In genomic region chr3:98734737-98735136, GRCh38 we compare ENCODE assay signal across 16 cellular contexts. TPM values are rescaled to one million over a fixed set of nuclear protein-coding genes. Genes with fewer than 3 reads are reported as not detected.
A peak's percentile ranks its signal among the peaks of the same experiment; 100 is the strongest.
DNase-seq lines count a peak whose midpoint lies in the region; ATAC-seq, FAIRE-seq and TF ChIP-seq lines count a peak whose summit lies in the region.
"Had no signal": no experiment of that assay in that cellular context is flagged by ENCODE, and none has a peak within 500 bp of the region (broad histone marks: within the 10 kb centered on the region; RNA-seq: fewer than 3 reads in every experiment).

No MANE protein-coding gene starts in this region.

- FAIRE-seq in GM12891 (lab: Jason Lieb, UNC) = peak; percentile 23

- H3K9me2 ChIP-seq in hepatocyte (replicated peaks; ENCODE audit: insufficient read depth) = no peaks in the 10 kb centered on the region

- peaks cover 8% of the 10 kb centered on the region for H3K4me1 ChIP-seq in hepatocyte (ENCODE audit: insufficient read depth)

- no peaks in the 10 kb centered on the region for H3K9me3 ChIP-seq in hepatocyte (ENCODE audit: low read depth)
- H3K9me3 ChIP-seq: mucosa of descending colon had no signal

- no peak for TF ChIP-seq POLR2A in GM12891 (IDR thresholded peaks at IDR 0.05; ENCODE audit: low read depth, low read length)

- 72% methylated on average over 4 of the region's 4 CpGs for WGBS in hepatocyte (ENCODE audit: low lambda C conversion rate, missing lambda C conversion rate)

- no peak for TF ChIP-seq CTCF in hepatocyte (IDR thresholded peaks at IDR 0.05; ENCODE audit: poor library complexity)
- no peak for TF ChIP-seq CTCF in retinal pigment epithelial cell (conservative IDR thresholded peaks at IDR 0.05; ENCODE audit: low read depth, low read length)

- H3K27me3 ChIP-seq in hepatocyte = no peaks in the 10 kb centered on the region

- no peak overlapping the region for H3K4me3 ChIP-seq in hepatocyte
- peak overlapping the region; percentile 90 for H3K4me3 ChIP-seq in retinal pigment epithelial cell (ENCODE audit: low read length)
- H3K4me3 ChIP-seq: mucosa of descending colon had no signal

- no peaks in the 10 kb centered on the region for H3K36me3 ChIP-seq in hepatocyte (replicated peaks; ENCODE audit: insufficient read depth, low read depth)

- ATAC-seq in stimulated activated naive CD8-positive, alpha-beta T cell treated with anti-CD3 and anti-CD28 coated beads, Interleukin-15, Interleukin-2, amounts not matched to agents 100 U/mL and 50 U/mL, for 24 hours = no peak
- ATAC-seq in GM18868 (IDR thresholded peaks at IDR 0.05; ENCODE audit: unreplicated experiment) = no peak
- ATAC-seq: activated CD4-positive, alpha-beta T cell treated with anti-CD3 and anti-CD28 coated beads for 36 hours; mucosa of descending colon had no signal

- H3K27ac ChIP-seq in hepatocyte = peak overlapping the region; percentile 23
- H3K27ac ChIP-seq: C4-2B had no signal

- H4K20me1 ChIP-seq in hepatocyte (ENCODE audit: insufficient read depth, poor library complexity, severe bottlenecking) = no peaks in the 10 kb centered on the region

- H3K4me2 ChIP-seq in hepatocyte = peak overlapping the region; percentile 92

- DNase-seq in GM12891 (ENCODE audit: insufficient read length, low spot score) (no peak), SK-N-DZ (ENCODE audit: low spot score) (peak; percentile 87), hepatocyte (ENCODE audit: low spot score) (no peak), retinal pigment epithelial cell (ENCODE audit: low read depth) (no peak), COLO668 (lab: John Stamatoyannopoulos, UW; ENCODE audit: unreplicated experiment) (no peak)
- no peak for DNase-seq in stimulated activated naive CD8-positive, alpha-beta T cell treated with anti-CD3 and anti-CD28 coated beads, Interleukin-15, Interleukin-2, amounts not matched to agents 100 U/mL and 50 U/mL, for 24 hours
- DNase-seq: activated CD4-positive, alpha-beta T cell treated with anti-CD3 and anti-CD28 coated beads for 36 hours; activated T-cell treated with anti-CD3 and anti-CD28 coated beads, Interleukin-2, amount 50 U/mL, for 1 hour; GOT3; mucosa of descending colon; NCI-H526 treated with DMSO at 0.1 percent for 48 hours; RPMI8226 had no signal

- H3K79me2 ChIP-seq in hepatocyte = peaks cover 15% of the 10 kb centered on the region

- no peak overlapping the region for H2AFZ ChIP-seq in hepatocyte

TF ChIP-seq in GM12891, 5 proteins besides CTCF, POLR2A, EP300 and RAD21:
- TF ChIP-seq PAX5 (IDR thresholded peaks at IDR 0.05; ENCODE audit: insufficient read depth, low read length, severe bottlenecking) (no peak), POU2F2 (IDR thresholded peaks at IDR 0.05; ENCODE audit: low read depth, low read length) (no peak), SPI1 (IDR thresholded peaks at IDR 0.05; ENCODE audit: low read depth, low read length) (no peak), POLR2AphosphoS5 (IDR thresholded peaks at IDR 0.05; ENCODE audit: low read depth, low read length) (no peak), TAF1 (IDR thresholded peaks at IDR 0.05; ENCODE audit: low read depth, low read length) (no peak)
TF ChIP-seq in GM12891: peak in this region for 0.

RNA-seq across cellular contexts. Expression of gene ST3GAL6, which starts 28.4 kb away (rescaled TPM):
- polyA plus RNA-seq in GM12891 (2012; ENCODE audit: low read depth, missing spikeins) = 8.3 TPM
- polyA plus RNA-seq in SK-N-DZ (2014; cell fraction: cytosol; rRNA removed) = 39.2 and 43.0 TPM in 2 replicates
- 52.6 and 56.4 TPM in 2 replicates for polyA plus RNA-seq in SK-N-DZ (2014; cell fraction: nucleus; rRNA removed)
- 15.0 and 16.1 TPM in 2 replicates for total RNA-seq in hepatocyte
- 9.6 and 13.1 TPM in 2 replicates for polyA plus RNA-seq in hepatocyte
- total RNA-seq: activated CD4-positive, alpha-beta T cell treated with anti-CD3 and anti-CD28 coated beads for 36 hours; T-helper 2 cell treated with Interferon-gamma antibody and Interleukin-4, amounts not matched to agents 100 ng/mL and 5 ng/mL, for 36 hours had no signal
- polyA plus RNA-seq: IgD-negative memory B cell had no signal
